Comparison of ENCODE assay signal across 15 cellular contexts in the genomic region with DNA sequence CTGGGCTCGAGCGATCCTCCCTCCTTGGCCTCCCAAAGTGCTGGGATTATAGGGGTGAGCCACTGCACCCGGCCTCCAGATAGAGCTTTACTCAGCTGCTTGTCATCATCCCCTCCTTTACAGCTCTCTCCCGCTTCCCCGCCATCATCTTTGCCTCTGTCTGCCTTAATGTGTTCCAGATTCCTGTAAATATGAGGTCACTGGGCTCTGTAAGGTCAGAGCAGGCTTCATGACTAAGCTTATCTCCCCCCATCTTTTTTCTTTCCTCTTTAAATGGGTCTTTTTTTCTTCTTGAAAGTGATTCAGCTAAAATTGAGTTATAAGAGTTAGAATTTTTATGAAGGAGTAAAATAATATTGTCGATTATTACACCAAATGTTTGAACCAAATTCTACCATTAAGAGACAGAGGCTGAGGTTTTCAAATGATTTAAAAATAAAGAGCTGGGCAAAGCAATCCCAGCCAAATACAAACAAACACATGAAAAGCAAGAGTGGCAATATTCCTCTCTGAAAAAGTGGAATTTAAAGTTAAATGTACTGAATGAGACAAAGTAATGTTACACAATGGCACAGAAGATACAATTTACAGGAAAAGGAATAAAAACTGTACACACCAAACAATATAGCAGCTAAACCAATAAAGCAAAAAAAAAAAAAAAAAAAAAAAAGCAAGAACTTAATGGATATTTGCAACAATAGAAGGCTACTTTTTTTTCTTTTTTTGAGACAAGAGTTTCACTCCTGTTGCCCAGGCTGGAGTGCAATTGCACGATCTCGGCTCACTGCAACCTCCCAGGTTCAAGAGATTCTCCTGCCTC.
DNase-seq lines count a peak whose midpoint lies in the region; ATAC-seq, FAIRE-seq and TF ChIP-seq lines count a peak whose summit lies in the region.
"Had no signal": no experiment of that assay in that cellular context is flagged by ENCODE, and none has a peak within 500 bp of the region (broad histone marks: within the 10 kb centered on the region; RNA-seq: fewer than 3 reads in every experiment).

No MANE protein-coding gene starts in this region.

- H2AFZ ChIP-seq in ACC112 (ENCODE audit: low read length, unreplicated experiment) (no peak overlapping the region), HepG2 (ENCODE audit: low read length) (no peak overlapping the region)

- TF ChIP-seq CTCF in bronchial epithelial cell (IDR thresholded peaks at IDR 0.05; ENCODE audit: insufficient read depth, low read length, severe bottlenecking) (no peak), HepG2 (CRISPR knock-in tag; IDR thresholded peaks at IDR 0.05) (no peak), colonic mucosa (IDR thresholded peaks at IDR 0.05) (no peak)

- H3K27ac ChIP-seq in ACC112 (ENCODE audit: low read depth, low read length) = peak overlapping the region; percentile 97
- H3K27ac ChIP-seq in HepG2 (ENCODE audit: extremely low read length, insufficient read depth, low read length) = no peak overlapping the region
- H3K27ac ChIP-seq in colonic mucosa = no peak overlapping the region
- H3K27ac ChIP-seq: BLaER1 had no signal

- TF ChIP-seq EP300 in HepG2 (IDR thresholded peaks at IDR 0.05; ENCODE audit: low read depth in 2 of 2, low read length in 2 of 2) = no peak
- no peak for TF ChIP-seq EP300 in HepG2 (CRISPR knock-in tag; IDR thresholded peaks at IDR 0.05; ENCODE audit: borderline replicate concordance)

- H3K4me2 ChIP-seq in HepG2 (ENCODE audit: low read depth, low read length) = no peak overlapping the region
- H3K4me2 ChIP-seq: BLaER1 had no signal

- H3K79me2 ChIP-seq in ACC112 (ENCODE audit: control insufficient read depth, insufficient read depth, low read length, unreplicated experiment) (no peaks in the 10 kb centered on the region), HepG2 (ENCODE audit: insufficient read depth, low read length) (no peaks in the 10 kb centered on the region)

- H3K9me3 ChIP-seq in HepG2 (ENCODE audit: low read length) (no peaks in the 10 kb centered on the region), colonic mucosa (no peaks in the 10 kb centered on the region)
- H3K9me3 ChIP-seq: BLaER1 had no signal

- POLR2A ChIA-PET in HepG2 (lab: Yijun Ruan, JAX) = no interaction called here

- TF ChIP-seq POLR2A in HepG2 (IDR thresholded peaks at IDR 0.05; ENCODE audit: insufficient read depth in 1 of 2, low read depth in 2 of 2, low read length in 2 of 2) = no peak

- H4K20me1 ChIP-seq in HepG2 (ENCODE audit: insufficient read depth, low read length) = no peaks in the 10 kb centered on the region
- H4K20me1 ChIP-seq: BLaER1 had no signal

- CTCF ChIA-PET in HepG2 (lab: Yijun Ruan, JAX; ENCODE audit: low intra/inter-chr PET ratio, low total read pairs) = no interaction called here

- H3K27me3 ChIP-seq in ACC112 (ENCODE audit: insufficient read depth, low read length) = no peaks in the 10 kb centered on the region
- no peaks in the 10 kb centered on the region for H3K27me3 ChIP-seq in bronchial epithelial cell (ENCODE audit: control insufficient read depth, insufficient read depth, low read length)
- H3K27me3 ChIP-seq in HepG2 (ENCODE audit: control insufficient read depth in 1 of 2, insufficient read depth in 2 of 2, low read length in 2 of 2) = peaks cover 0 to 43% of the 10 kb centered on the region in 2 experiments; a peak in 3 of 5 replicates
- no peaks in the 10 kb centered on the region for H3K27me3 ChIP-seq in colonic mucosa
- H3K27me3 ChIP-seq: BLaER1 had no signal

- no peak overlapping the region for H3K9ac ChIP-seq in HepG2 (ENCODE audit: insufficient read depth, low read depth, low read length)
- H3K9ac ChIP-seq in colonic mucosa (ENCODE audit: low read depth in 2 of 2, low read length in 2 of 2) = no peak overlapping the region
- H3K9ac ChIP-seq: BLaER1 had no signal

- no peak for ATAC-seq in HepG2
- ATAC-seq: stimulated activated memory B cell treated with anti-CD40 and anti-IgM and Interleukin-4, amounts not matched to agents 10 μg/mL and 1 μg/mL and 100 μg/mL, for 72 hours had no signal

- TF ChIP-seq RAD21 in HepG2 (CRISPR knock-in tag; IDR thresholded peaks at IDR 0.05) = no peak

- H3K4me1 ChIP-seq in ACC112 (ENCODE audit: control insufficient read depth, insufficient read depth, low read length, unreplicated experiment) = peaks cover 18% of the 10 kb centered on the region
- H3K4me1 ChIP-seq in HepG2 (ENCODE audit: insufficient read depth, low read length) = peaks cover 22% of the 10 kb centered on the region
- H3K4me1 ChIP-seq in colonic mucosa = no peaks in the 10 kb centered on the region

- H3K36me3 ChIP-seq in ACC112 (ENCODE audit: insufficient read depth, low read length) = 0 out of 2 replicates have a peak, but pooled peaks cover 3% of the 10 kb centered on the region
- no peaks in the 10 kb centered on the region for H3K36me3 ChIP-seq in bronchial epithelial cell (ENCODE audit: control insufficient read depth, insufficient read depth, low read length)
- no peaks in the 10 kb centered on the region for H3K36me3 ChIP-seq in HepG2 (replicated peaks in 1 of 2; ENCODE audit: control insufficient read depth in 1 of 2, insufficient read depth in 2 of 2, low read length in 2 of 2)
- H3K36me3 ChIP-seq in colonic mucosa = no peaks in the 10 kb centered on the region
- H3K36me3 ChIP-seq: BLaER1 had no signal

- FAIRE-seq in bronchial epithelial cell (lab: Jason Lieb, UNC) = no peak
- FAIRE-seq in HepG2 (lab: Jason Lieb, UNC) = no peak
- FAIRE-seq: GM12891, small intestine had no signal

- in situ Hi-C loops in HepG2 (cut with HindIII; ENCODE audit: extremely low pct_ligation_motif_present, low pct_unique_long_range_greater_than_20kb) = no loop called here
- in situ Hi-C loops in KBM-7 (cut with MboI; ENCODE audit: low pct_unique_long_range_greater_than_20kb, low sequenced_read_pairs) = no loop called here

- no TSS peak for BruUV-seq in HepG2 (replicated peaks; lab: Mats Ljungman, UMichigan)

- intact Hi-C loops in HepG2 (cut with micrococcal nuclease; ENCODE audit: unreplicated experiment) = no loop called here
- intact Hi-C loops in colonic mucosa (cut with DNase I) = no loop called here

- no peak overlapping the region for H3K4me3 ChIP-seq in ACC112 (ENCODE audit: low read depth, low read length)
- H3K4me3 ChIP-seq in bronchial epithelial cell (ENCODE audit: low read depth, low read length) = no peak overlapping the region
- no peak overlapping the region for H3K4me3 ChIP-seq in HepG2 (replicated peaks in 1 of 3; ENCODE audit: insufficient read depth in 1 of 3, low read depth in 2 of 3, low read length in 3 of 3)
- H3K4me3 ChIP-seq in colonic mucosa = no peak overlapping the region
- H3K4me3 ChIP-seq: BLaER1, lung had no signal

- WGBS in HepG2 (ENCODE audit: low lambda C conversion rate) = 28% methylated on average over 8 of the region's 8 CpGs

- peak; percentile 58 for DNase-seq in HS-5 (ENCODE audit: low read depth)
- DNase-seq in bronchial epithelial cell (ENCODE audit: low read depth) = peak; percentile 88
- peak; percentile 43 for DNase-seq in HepG2 (ENCODE audit: low spot score)
- no peak for DNase-seq in germinal center (ENCODE audit: low spot score)
- no peak for DNase-seq in KBM-7
- no peak for DNase-seq in NCI-H2227 treated with DMSO at 0.1 percent for 48 hours (lab: John Stamatoyannopoulos, UW)
- DNase-seq in colonic mucosa = no peak
- DNase-seq: effector CD8-positive, alpha-beta T cell; NCI-H1048; small intestine had no signal

TF ChIP-seq in HepG2, 621 proteins besides CTCF, POLR2A, EP300 and RAD21 (continues in another document):
- TF ChIP-seq NR2C2 (CRISPR knock-in tag; IDR thresholded peaks at IDR 0.05; ENCODE audit: borderline replicate concordance) (no peak), NFE2L2 (IDR thresholded peaks at IDR 0.05; ENCODE audit: low read length) (peak; percentile 23; the same call in 1 of the 2 replicates), ZNF24 (IDR thresholded peaks at IDR 0.05) (no peak), FIP1L1 (IDR thresholded peaks at IDR 0.05; ENCODE audit: borderline replicate concordance, insufficient read depth, low read depth, low read length) (no peak)
- TF ChIP-seq, protein P1, sequence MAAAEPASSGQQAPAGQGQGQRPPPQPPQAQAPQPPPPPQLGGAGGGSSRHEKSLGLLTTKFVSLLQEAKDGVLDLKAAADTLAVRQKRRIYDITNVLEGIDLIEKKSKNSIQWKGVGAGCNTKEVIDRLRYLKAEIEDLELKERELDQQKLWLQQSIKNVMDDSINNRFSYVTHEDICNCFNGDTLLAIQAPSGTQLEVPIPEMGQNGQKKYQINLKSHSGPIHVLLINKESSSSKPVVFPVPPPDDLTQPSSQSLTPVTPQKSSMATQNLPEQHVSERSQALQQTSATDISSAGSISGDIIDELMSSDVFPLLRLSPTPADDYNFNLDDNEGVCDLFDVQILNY (CRISPR knock-in tag; conservative IDR thresholded peaks at IDR 0.05) = no peak
- TF ChIP-seq, protein P2, sequence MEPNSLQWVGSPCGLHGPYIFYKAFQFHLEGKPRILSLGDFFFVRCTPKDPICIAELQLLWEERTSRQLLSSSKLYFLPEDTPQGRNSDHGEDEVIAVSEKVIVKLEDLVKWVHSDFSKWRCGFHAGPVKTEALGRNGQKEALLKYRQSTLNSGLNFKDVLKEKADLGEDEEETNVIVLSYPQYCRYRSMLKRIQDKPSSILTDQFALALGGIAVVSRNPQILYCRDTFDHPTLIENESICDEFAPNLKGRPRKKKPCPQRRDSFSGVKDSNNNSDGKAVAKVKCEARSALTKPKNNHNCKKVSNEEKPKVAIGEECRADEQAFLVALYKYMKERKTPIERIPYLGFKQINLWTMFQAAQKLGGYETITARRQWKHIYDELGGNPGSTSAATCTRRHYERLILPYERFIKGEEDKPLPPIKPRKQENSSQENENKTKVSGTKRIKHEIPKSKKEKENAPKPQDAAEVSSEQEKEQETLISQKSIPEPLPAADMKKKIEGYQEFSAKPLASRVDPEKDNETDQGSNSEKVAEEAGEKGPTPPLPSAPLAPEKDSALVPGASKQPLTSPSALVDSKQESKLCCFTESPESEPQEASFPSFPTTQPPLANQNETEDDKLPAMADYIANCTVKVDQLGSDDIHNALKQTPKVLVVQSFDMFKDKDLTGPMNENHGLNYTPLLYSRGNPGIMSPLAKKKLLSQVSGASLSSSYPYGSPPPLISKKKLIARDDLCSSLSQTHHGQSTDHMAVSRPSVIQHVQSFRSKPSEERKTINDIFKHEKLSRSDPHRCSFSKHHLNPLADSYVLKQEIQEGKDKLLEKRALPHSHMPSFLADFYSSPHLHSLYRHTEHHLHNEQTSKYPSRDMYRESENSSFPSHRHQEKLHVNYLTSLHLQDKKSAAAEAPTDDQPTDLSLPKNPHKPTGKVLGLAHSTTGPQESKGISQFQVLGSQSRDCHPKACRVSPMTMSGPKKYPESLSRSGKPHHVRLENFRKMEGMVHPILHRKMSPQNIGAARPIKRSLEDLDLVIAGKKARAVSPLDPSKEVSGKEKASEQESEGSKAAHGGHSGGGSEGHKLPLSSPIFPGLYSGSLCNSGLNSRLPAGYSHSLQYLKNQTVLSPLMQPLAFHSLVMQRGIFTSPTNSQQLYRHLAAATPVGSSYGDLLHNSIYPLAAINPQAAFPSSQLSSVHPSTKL (CRISPR knock-in tag; IDR thresholded peaks at IDR 0.05) = no peak

Comparison
In these comparisons a context has a peak if more than half of its experiments do, and no peak if none do; other contexts are left out.
1. DNase-seq: peak in HS-5 (single experiment), bronchial epithelial cell (single experiment) and HepG2 (single experiment); none in germinal center (single experiment), KBM-7 (single experiment), NCI-H2227 treated with DMSO at 0.1 percent for 48 hours (single experiment) and colonic mucosa (single experiment).